23 cellular contexts compared by ENCODE assay signal in the genomic region with DNA sequence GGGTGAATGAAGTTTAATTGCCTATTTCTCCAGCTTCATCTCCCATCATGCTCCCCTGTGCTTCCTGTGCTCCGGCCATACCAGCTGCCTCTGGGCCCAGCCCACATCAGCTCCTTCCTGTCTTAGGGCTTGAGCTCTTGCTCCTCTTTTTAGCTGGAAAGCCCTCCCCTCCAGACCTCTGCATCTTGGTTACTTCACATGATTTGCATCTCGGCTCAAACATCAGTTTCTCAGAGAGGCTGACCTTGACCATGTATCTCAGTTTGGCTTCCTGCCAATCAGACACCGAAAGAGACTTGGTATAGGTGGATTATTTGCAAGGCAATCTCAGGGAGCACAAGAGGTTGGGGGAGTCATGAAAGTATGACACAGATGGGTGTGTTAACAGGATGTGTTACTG.
"Had no signal": no experiment of that assay in that cellular context is flagged by ENCODE, and none has a peak within 500 bp of the region (broad histone marks: within the 10 kb centered on the region; RNA-seq: fewer than 3 reads in every experiment).

No MANE protein-coding gene starts in this region.

- H3K36me3 Mint-ChIP-seq: memory B cell; mesothelial cell of epicardium; natural killer cell; stimulated activated memory B cell treated with anti-CD40 and anti-IgM and Interleukin-4, amounts not matched to agents 10 μg/mL and 1 μg/mL and 100 μg/mL, for 72 hours had no signal

- H3K4me3 ChIP-seq: esophagus squamous epithelium, gastroesophageal sphincter, left ventricle myocardium inferior, lower lobe of right lung, spleen, tibial artery, upper lobe of right lung, vagina had no signal

- H3K27ac Mint-ChIP-seq: memory B cell; mesothelial cell of epicardium; natural killer cell; stimulated activated memory B cell treated with anti-CD40 and anti-IgM and Interleukin-4, amounts not matched to agents 10 μg/mL and 1 μg/mL and 100 μg/mL, for 72 hours; stimulated activated naive CD8-positive, alpha-beta T cell treated with anti-CD3 and anti-CD28 coated beads, Interleukin-15, Interleukin-2, amounts not matched to agents 100 ng/mL and 50 ng/mL, for 24 hours had no signal

- H3K9me3 Mint-ChIP-seq: natural killer cell; stimulated activated memory B cell treated with anti-CD40 and anti-IgM and Interleukin-4, amounts not matched to agents 10 μg/mL and 1 μg/mL and 100 μg/mL, for 72 hours; stimulated activated naive CD8-positive, alpha-beta T cell treated with anti-CD3 and anti-CD28 coated beads, Interleukin-15, Interleukin-2, amounts not matched to agents 100 ng/mL and 50 ng/mL, for 24 hours had no signal

- H3K27me3 Mint-ChIP-seq: stimulated activated naive CD8-positive, alpha-beta T cell treated with anti-CD3 and anti-CD28 coated beads, Interleukin-15, Interleukin-2, amounts not matched to agents 100 ng/mL and 50 ng/mL, for 24 hours had no signal

- H3K27ac ChIP-seq: esophagus squamous epithelium, gastroesophageal sphincter, left ventricle myocardium inferior, lower lobe of right lung, spleen, tibial artery, upper lobe of right lung, vagina had no signal

- H3K27me3 ChIP-seq: esophagus squamous epithelium, gastroesophageal sphincter, tibial artery, upper lobe of right lung, vagina had no signal

- ATAC-seq: gastroesophageal sphincter; left cardiac atrium; lower lobe of right lung; natural killer cell; sciatic nerve; stimulated activated memory B cell treated with anti-CD40 and anti-IgM and Interleukin-4, amounts not matched to agents 10 μg/mL and 1 μg/mL and 100 μg/mL, for 72 hours; upper lobe of right lung had no signal

- H3K36me3 ChIP-seq: esophagus squamous epithelium, gastroesophageal sphincter, left ventricle myocardium inferior, lower lobe of right lung, spleen, tibial artery, upper lobe of right lung, vagina had no signal

- H3K9me3 ChIP-seq: esophagus squamous epithelium, gastroesophageal sphincter, left ventricle myocardium inferior, lower lobe of right lung, spleen, tibial artery, upper lobe of right lung, vagina had no signal

- H3K4me3 Mint-ChIP-seq: memory B cell; mesothelial cell of epicardium; natural killer cell; neural crest cell; stimulated activated memory B cell treated with anti-CD40 and anti-IgM and Interleukin-4, amounts not matched to agents 10 μg/mL and 1 μg/mL and 100 μg/mL, for 72 hours; stimulated activated naive CD8-positive, alpha-beta T cell treated with anti-CD3 and anti-CD28 coated beads, Interleukin-15, Interleukin-2, amounts not matched to agents 100 ng/mL and 50 ng/mL, for 24 hours had no signal

- DNase-seq: esophagus squamous epithelium; foreskin fibroblast; glutamatergic neuron; kidney; left cardiac atrium; left ventricle myocardium inferior; lower lobe of right lung; natural killer cell; posterior cingulate gyrus; spleen; stimulated activated CD4-positive, alpha-beta T cell treated with anti-CD3 and anti-CD28 coated beads, Interleukin-15, amount 100 ng/mL, for 24 hours; stimulated activated CD4-positive, alpha-beta T cell treated with anti-CD3 and anti-CD28 coated beads, Interleukin-1b, Interleukin-23, amount 100 ng/mL, for 48 hours; stimulated activated CD4-positive, alpha-beta T cell treated with anti-CD3 and anti-CD28 coated beads, Interleukin-4, amount 100 ng/mL, for 24 hours; tibial artery; upper lobe of right lung had no signal
